Comparison of ENCODE assay signal across 23 cellular contexts in genomic region chr17:61238455-61238933, GRCh38.
A peak's percentile ranks its signal among the peaks of the same experiment; 100 is the strongest.
DNase-seq lines count a peak whose midpoint lies in the region; ATAC-seq, FAIRE-seq and TF ChIP-seq lines count a peak whose summit lies in the region.
"Had no signal": no experiment of that assay in that cellular context is flagged by ENCODE, and none has a peak within 500 bp of the region (broad histone marks: within the 10 kb centered on the region; RNA-seq: fewer than 3 reads in every experiment).

No MANE protein-coding gene starts in this region.

- no peak for FAIRE-seq in K562 (lab: Jason Lieb, UNC)
- FAIRE-seq: colon, endometrium, GM18507 had no signal

- no peak overlapping the region for H3K4me3 Mint-ChIP-seq in activated CD4-positive, alpha-beta T cell treated with anti-CD3 and anti-CD28 coated beads, Interleukin-2, amount 10 ng/mL, durations not matched to agents 24 days and 14 days
- H3K4me3 Mint-ChIP-seq: activated B cell treated with CpG ODN at 0.5 μM for 24 hours; activated CD8-positive, alpha-beta T cell treated with anti-CD3 and anti-CD28 coated beads for 36 hours; activated naive CD8-positive, alpha-beta T cell; T-helper 2 cell treated with Interferon-gamma antibody and Interleukin-4, amounts not matched to agents 5 μg/mL and 100 μg/mL, for 36 hours had no signal

- H3K36me3 ChIP-seq in K562 (ENCODE audit: control insufficient read depth, insufficient read depth, low read length) (no peaks in the 10 kb centered on the region), skeletal muscle tissue (ENCODE audit: control insufficient read depth in 3 of 3, insufficient read depth in 3 of 3, low read length in 3 of 3) (no peaks in the 10 kb centered on the region)
- H3K36me3 ChIP-seq: left lung had no signal

- POLR2A ChIA-PET in K562 (lab: Yijun Ruan, JAX): interaction anchor here (1.1 kb wide), 1 partner anchor 68 kb away, joined by 3 read pairs; no protein-coding TSS in a partner anchor

- H3K4me2 ChIP-seq in K562 (ENCODE audit: insufficient read depth, low read length): no peak overlapping the region
- H3K4me2 ChIP-seq: PC-9 had no signal

- no peaks in the 10 kb centered on the region for H3K9me1 ChIP-seq in K562 (ENCODE audit: control insufficient read depth, insufficient read depth, low read length)

- intact Hi-C loops in activated CD4-positive, alpha-beta T cell treated with anti-CD3 and anti-CD28 coated beads, Interleukin-2, amount 10 ng/mL, durations not matched to agents 24 days and 14 days (cut with micrococcal nuclease): no loop called here
- intact Hi-C loops in K562 (cut with micrococcal nuclease): no loop called here

- H3K4me1 Mint-ChIP-seq in activated CD4-positive, alpha-beta T cell treated with anti-CD3 and anti-CD28 coated beads, Interleukin-2, amount 10 ng/mL, durations not matched to agents 24 days and 14 days: peaks cover 9% of the 10 kb centered on the region
- H3K4me1 Mint-ChIP-seq: activated B cell treated with CpG ODN at 0.5 μM for 24 hours had no signal

- no peak overlapping the region for H2AFZ ChIP-seq in K562 (ENCODE audit: low read depth, low read length)
- H2AFZ ChIP-seq: PC-9 had no signal

- TF ChIP-seq RAD21 in K562 (CRISPR knock-in tag; conservative IDR thresholded peaks at IDR 0.05 in 1 of 2, IDR thresholded peaks at IDR 0.05 in 1 of 2): no peak

- no peaks in the 10 kb centered on the region for H3K27me3 Mint-ChIP-seq in activated CD4-positive, alpha-beta T cell treated with anti-CD3 and anti-CD28 coated beads, Interleukin-2, amount 10 ng/mL, durations not matched to agents 24 days and 14 days
- H3K27me3 Mint-ChIP-seq: activated B cell treated with CpG ODN at 0.5 μM for 24 hours; activated CD8-positive, alpha-beta T cell treated with anti-CD3 and anti-CD28 coated beads for 36 hours; activated naive CD8-positive, alpha-beta T cell had no signal

- no peaks in the 10 kb centered on the region for H3K79me2 ChIP-seq in K562 (ENCODE audit: control insufficient read depth, insufficient read depth, low read length)

- H3K27ac Mint-ChIP-seq in activated CD4-positive, alpha-beta T cell treated with anti-CD3 and anti-CD28 coated beads, Interleukin-2, amount 10 ng/mL, durations not matched to agents 24 days and 14 days: peak overlapping the region; percentile 7
- H3K27ac Mint-ChIP-seq: activated B cell treated with CpG ODN at 0.5 μM for 24 hours; activated naive CD8-positive, alpha-beta T cell; T-helper 2 cell treated with Interferon-gamma antibody and Interleukin-4, amounts not matched to agents 5 μg/mL and 100 μg/mL, for 36 hours had no signal

- H3K9ac ChIP-seq in K562 (ENCODE audit: insufficient read depth in 1 of 2, low read depth in 2 of 2, low read length in 2 of 2) (no peak overlapping the region), skeletal muscle tissue (ENCODE audit: low read depth in 1 of 3, low read length in 3 of 3) (no peak overlapping the region)

- CTCF ChIA-PET in K562 (lab: Yijun Ruan, JAX; ENCODE audit: low intra/inter-chr PET ratio): no interaction called here

- H3K36me3 Mint-ChIP-seq in activated CD4-positive, alpha-beta T cell treated with anti-CD3 and anti-CD28 coated beads, Interleukin-2, amount 10 ng/mL, durations not matched to agents 24 days and 14 days (ENCODE audit: low read depth): no peaks in the 10 kb centered on the region

- ATAC-seq in K562: no peak
- ATAC-seq in HG03432 (IDR thresholded peaks at IDR 0.05; ENCODE audit: unreplicated experiment): no peak
- ATAC-seq: body of pancreas, left lung had no signal

- no peak for DNase-seq in activated CD4-positive, alpha-beta T cell treated with anti-CD3 and anti-CD28 coated beads, Interleukin-2, amount 10 ng/mL, durations not matched to agents 24 days and 14 days
- no peak for DNase-seq in activated CD4-positive, alpha-beta T cell treated with anti-CD3 and anti-CD28 coated beads for 1 hour
- peak; percentile 70 for DNase-seq in NCI-H69 (lab: John Stamatoyannopoulos, UW)
- DNase-seq in K562 (ENCODE audit: extremely low read depth in 1 of 4, low spot score in 3 of 4): no peak
- DNase-seq in DMS 273 (lab: John Stamatoyannopoulos, UW; ENCODE audit: unreplicated experiment): no peak
- no peak for DNase-seq in C1 segment of cervical spinal cord (lab: John Stamatoyannopoulos, UW)
- DNase-seq: 8988T; activated B cell treated with CpG ODN at 0.5 μM for 24 hours; activated CD8-positive, alpha-beta T cell treated with anti-CD3 and anti-CD28 coated beads for 36 hours; activated T-cell treated with anti-CD3 and anti-CD28 coated beads, Interleukin-2, amount 50 U/mL, for 48 hours; body of pancreas; Calu3; HCEC 1CT; left lung; PC-9; stimulated activated CD4-positive, alpha-beta T cell treated with anti-CD3 and anti-CD28 coated beads, Interleukin-4, amount 100 ng/mL, for 4 hours had no signal

- in situ Hi-C loops in K562 (cut with MboI): no loop called here

- no TSS peak for BruUV-seq in K562 (replicated peaks; lab: Mats Ljungman, UMichigan)

- H3K9me3 ChIP-seq in K562 (replicated peaks; ENCODE audit: control insufficient read depth, insufficient read depth, low read depth, low read length): 0 out of 2 replicates have a peak, but pooled peaks cover 1% of the 10 kb centered on the region
- H3K9me3 ChIP-seq in skeletal muscle tissue (ENCODE audit: control insufficient read depth in 3 of 3, low read length in 3 of 3): no peaks in the 10 kb centered on the region
- H3K9me3 ChIP-seq: body of pancreas, left lung had no signal

- TF ChIP-seq CTCF in K562 (IDR thresholded peaks at IDR 0.05 in 2 of 3, conservative IDR thresholded peaks at IDR 0.05 in 1 of 3; ENCODE audit: insufficient read depth in 2 of 3, low read depth in 1 of 3, low read length in 3 of 3): no peak

- TF ChIP-seq POLR2A in K562 (conservative IDR thresholded peaks at IDR 0.05): no peak

- H3K9me3 Mint-ChIP-seq in activated CD4-positive, alpha-beta T cell treated with anti-CD3 and anti-CD28 coated beads, Interleukin-2, amount 10 ng/mL, durations not matched to agents 24 days and 14 days: no peaks in the 10 kb centered on the region
- H3K9me3 Mint-ChIP-seq: activated B cell treated with CpG ODN at 0.5 μM for 24 hours; activated CD8-positive, alpha-beta T cell treated with anti-CD3 and anti-CD28 coated beads for 36 hours had no signal

- no peak for TF ChIP-seq EP300 in K562 (IDR thresholded peaks at IDR 0.05; ENCODE audit: low read length)

- H3K27me3 ChIP-seq in K562 (ENCODE audit: control insufficient read depth in 2 of 2, insufficient read depth in 2 of 2, low read length in 2 of 2): no peaks in the 10 kb centered on the region; a peak in 2 of 5 replicates
- H3K27me3 ChIP-seq in skeletal muscle tissue (ENCODE audit: control insufficient read depth in 3 of 3, insufficient read depth in 3 of 3, low read length in 3 of 3): no peaks in the 10 kb centered on the region
- H3K27me3 ChIP-seq: body of pancreas, left lung had no signal

- H4K20me1 ChIP-seq in K562 (replicated peaks; ENCODE audit: control insufficient read depth, insufficient read depth, low read length): 0 out of 2 replicates have a peak, but pooled peaks cover 5% of the 10 kb centered on the region

- H3K4me3 ChIP-seq in K562 (no peak overlapping the region), skeletal muscle tissue (ENCODE audit: low read length in 3 of 3) (no peak overlapping the region)
- H3K4me3 ChIP-seq: body of pancreas, left lung, PC-9 had no signal

- H3K4me1 ChIP-seq in K562 (replicated peaks in 1 of 2; ENCODE audit: control insufficient read depth in 2 of 2, insufficient read depth in 2 of 2, low read length in 2 of 2): no peaks in the 10 kb centered on the region
- H3K4me1 ChIP-seq in skeletal muscle tissue (ENCODE audit: control insufficient read depth in 3 of 3, insufficient read depth in 3 of 3, low read length in 3 of 3): peaks cover 0 to 16% (median 9%) of the 10 kb centered on the region in 3 donors

- 0% methylated on average over 6 of the region's 6 CpGs for WGBS in K562 (ENCODE audit: insufficient coverage, low coverage, missing lambda C conversion rate)

- H3K27ac ChIP-seq in K562 (ENCODE audit: extremely low read depth, low read depth, low read length) (no peak overlapping the region), skeletal muscle tissue (ENCODE audit: low read depth, low read length) (peak overlapping the region; percentile 76)
- H3K27ac ChIP-seq: body of pancreas, left lung, PC-9 had no signal

TF ChIP-seq in K562, 482 proteins besides CTCF, POLR2A, EP300 and RAD21 (continues in another document):
- peak; percentile 69 for TF ChIP-seq MEIS2 (IDR thresholded peaks at IDR 0.05; ENCODE audit: partially characterized antibody)
- TF ChIP-seq, protein P1, sequence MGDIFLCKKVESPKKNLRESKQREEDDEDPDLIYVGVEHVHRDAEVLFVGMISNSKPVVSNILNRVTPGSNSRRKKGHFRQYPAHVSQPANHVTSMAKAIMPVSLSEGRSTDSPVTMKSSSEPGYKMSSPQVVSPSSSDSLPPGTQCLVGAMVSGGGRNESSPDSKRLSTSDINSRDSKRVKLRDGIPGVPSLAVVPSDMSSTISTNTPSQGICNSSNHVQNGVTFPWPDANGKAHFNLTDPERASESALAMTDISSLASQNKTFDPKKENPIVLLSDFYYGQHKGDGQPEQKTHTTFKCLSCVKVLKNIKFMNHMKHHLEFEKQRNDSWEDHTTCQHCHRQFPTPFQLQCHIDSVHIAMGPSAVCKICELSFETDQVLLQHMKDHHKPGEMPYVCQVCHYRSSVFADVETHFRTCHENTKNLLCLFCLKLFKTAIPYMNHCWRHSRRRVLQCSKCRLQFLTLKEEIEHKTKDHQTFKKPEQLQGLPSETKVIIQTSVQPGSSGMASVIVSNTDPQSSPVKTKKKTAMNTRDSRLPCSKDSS (IDR thresholded peaks at IDR 0.05; ENCODE audit: low read depth, partially characterized antibody): no peak
- no peak for TF ChIP-seq ZNF311 (CRISPR knock-in tag; IDR thresholded peaks at IDR 0.05)
- TF ChIP-seq, protein P2, sequence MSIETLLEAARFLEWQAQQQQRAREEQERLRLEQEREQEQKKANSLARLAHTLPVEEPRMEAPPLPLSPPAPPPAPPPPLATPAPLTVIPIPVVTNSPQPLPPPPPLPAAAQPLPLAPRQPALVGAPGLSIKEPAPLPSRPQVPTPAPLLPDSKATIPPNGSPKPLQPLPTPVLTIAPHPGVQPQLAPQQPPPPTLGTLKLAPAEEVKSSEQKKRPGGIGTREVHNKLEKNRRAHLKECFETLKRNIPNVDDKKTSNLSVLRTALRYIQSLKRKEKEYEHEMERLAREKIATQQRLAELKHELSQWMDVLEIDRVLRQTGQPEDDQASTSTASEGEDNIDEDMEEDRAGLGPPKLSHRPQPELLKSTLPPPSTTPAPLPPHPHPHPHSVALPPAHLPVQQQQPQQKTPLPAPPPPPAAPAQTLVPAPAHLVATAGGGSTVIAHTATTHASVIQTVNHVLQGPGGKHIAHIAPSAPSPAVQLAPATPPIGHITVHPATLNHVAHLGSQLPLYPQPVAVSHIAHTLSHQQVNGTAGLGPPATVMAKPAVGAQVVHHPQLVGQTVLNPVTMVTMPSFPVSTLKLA (conservative IDR thresholded peaks at IDR 0.05): no peak
